In genomic region chr2:179130560-179130959, GRCh38 we compare ENCODE assay signal across 35 cellular contexts.
"Had no signal": no experiment of that assay in that cellular context is flagged by ENCODE, and none has a peak within 500 bp of the region (broad histone marks: within the 10 kb centered on the region; RNA-seq: fewer than 3 reads in every experiment).

No MANE protein-coding gene starts in this region.

- H3K27me3 ChIP-seq: MG63 had no signal

- H3K9me3 ChIP-seq: MG63 had no signal

- H3K36me3 ChIP-seq: MG63 had no signal

- DNase-seq: Karpas-422, Kasumi-1, MG63, MM.1S, MV-4-11, NCI-H1048, NCI-H1092, NCI-H1092 treated with DMSO at 0.1 percent for 48 hours, NCI-H1105, NCI-H1105 treated with DMSO at 0.1 percent for 48 hours, NCI-H1417, NCI-H1417 treated with DMSO at 0.1 percent for 48 hours, NCI-H1436, NCI-H1436 treated with DMSO at 0.1 percent for 48 hours, NCI-H146, NCI-H1694, NCI-H1694 treated with DMSO at 0.1 percent for 48 hours, NCI-H187, NCI-H187 treated with DMSO at 0.1 percent for 48 hours, NCI-H1930, NCI-H2029, NCI-H2029 treated with DMSO at 0.1 percent for 48 hours, NCI-H2081, NCI-H2081 treated with DMSO at 0.1 percent for 48 hours, NCI-H2107, NCI-H2171, NCI-H2171 treated with DMSO at 0.1 percent for 48 hours, NCI-H2227 treated with DMSO at 0.1 percent for 48 hours, NCI-H226, NCI-H345, NCI-H446, NCI-H446 treated with DMSO at 0.1 percent for 48 hours, NCI-H510A, NCI-H510A treated with DMSO at 0.1 percent for 48 hours, NCI-H524 had no signal

- H3K4me3 ChIP-seq: MG63 had no signal
